In the genomic region with DNA sequence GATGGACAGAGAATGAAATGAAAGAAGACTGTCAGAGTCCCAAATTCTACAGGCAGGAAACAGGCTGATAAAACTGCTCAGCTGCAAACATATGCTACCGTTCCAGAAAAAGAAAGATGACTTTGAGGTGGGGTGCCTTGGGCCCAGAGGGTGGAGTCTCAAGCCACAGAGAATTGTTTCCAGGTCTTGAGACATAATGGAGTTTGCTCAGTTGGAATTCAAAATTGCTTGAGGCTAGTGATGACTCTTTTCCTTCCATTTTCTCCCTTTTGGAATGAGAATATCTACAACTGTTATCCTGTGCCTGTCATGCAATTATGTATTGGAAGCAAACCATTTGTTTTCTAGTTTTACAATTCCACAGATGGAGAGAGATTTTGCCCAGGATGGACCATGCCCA, we compare ENCODE assay signal across 16 cellular contexts.
"Had no signal": no experiment of that assay in that cellular context is flagged by ENCODE, and none has a peak within 500 bp of the region (broad histone marks: within the 10 kb centered on the region; RNA-seq: fewer than 3 reads in every experiment).

No MANE protein-coding gene starts in this region.

- H3K9me3 ChIP-seq: ascending aorta, neutrophil, right atrium auricular region, thyroid gland, vagina had no signal

- H3K36me3 ChIP-seq: ascending aorta, neutrophil, right atrium auricular region, thyroid gland, vagina had no signal

- H3K4me3 ChIP-seq: ascending aorta, right atrium auricular region, skin epidermis, thyroid gland, vagina had no signal

- H3K27me3 ChIP-seq: ascending aorta, neutrophil, right atrium auricular region, thyroid gland, vagina had no signal

- DNase-seq: activated CD4-positive, alpha-beta memory T cell treated with anti-CD3 and anti-CD28 coated beads, Interleukin-2, amount 10 ng/mL, durations not matched to agents 7 days and 5 days; activated CD4-positive, alpha-beta T cell treated with anti-CD3 and anti-CD28 coated beads for 36 hours; activated T-cell treated with anti-CD3 and anti-CD28 coated beads, Interleukin-2, amount 50 U/mL, for 48 hours; hippocampal formation; kidney glomerular epithelial cell; midbrain; naive thymus-derived CD4-positive, alpha-beta T cell; posterior cingulate gyrus; T1000; thyroid gland had no signal

- FAIRE-seq: colon had no signal

- H3K4me1 ChIP-seq: ascending aorta, right atrium auricular region, vagina had no signal
